Comparison of ENCODE assay signal across 8 cellular contexts in the genomic region with DNA sequence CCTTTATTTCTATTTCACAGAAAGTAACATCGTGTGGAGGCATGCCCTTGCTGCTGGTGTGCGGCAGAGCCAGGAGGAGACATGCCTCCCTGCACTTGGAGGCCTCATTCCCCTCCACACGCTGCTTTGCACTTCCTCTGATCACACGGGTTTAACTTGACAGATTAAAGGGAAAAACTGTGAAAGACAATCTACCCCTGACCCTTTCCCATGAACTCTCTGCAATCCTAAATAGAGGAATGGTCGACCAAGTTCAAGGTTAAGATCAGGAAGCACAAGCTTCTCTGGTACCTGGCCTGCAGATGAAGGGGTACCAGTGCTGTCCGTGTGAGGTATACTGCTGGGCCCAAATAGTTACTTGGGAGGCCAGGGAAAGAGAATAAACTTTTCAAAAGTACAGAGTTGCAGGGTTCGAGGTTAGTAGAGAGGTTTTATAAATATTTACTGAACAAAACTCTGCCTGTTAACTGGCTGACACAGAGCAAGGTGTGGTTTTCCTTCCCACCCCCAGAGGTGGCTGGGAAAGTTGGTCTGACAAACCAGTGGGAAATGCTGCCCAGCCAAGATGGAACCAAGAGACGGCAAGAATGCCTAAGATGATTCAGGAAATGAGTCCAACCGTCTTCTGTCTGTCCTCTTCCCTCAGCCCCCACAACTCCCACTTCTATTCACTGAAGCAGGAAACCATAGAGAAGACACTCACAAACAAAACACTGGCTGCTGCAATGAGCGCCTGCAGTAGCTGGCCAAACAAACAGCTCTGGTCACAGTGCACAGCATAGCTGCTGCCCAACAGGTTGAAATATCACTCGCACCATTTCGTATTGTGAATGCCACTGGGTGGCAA.
DNase-seq lines count a peak whose midpoint lies in the region; ATAC-seq and TF ChIP-seq lines count a peak whose summit lies in the region.

No MANE protein-coding gene starts in this region.

- no peaks in the 10 kb centered on the region for H3K27me3 ChIP-seq in WERI-Rb-1 (ENCODE audit: insufficient read depth, low read depth, severe bottlenecking)

- peak; percentile 34 for DNase-seq in Jurkat, Clone E6-1 (ENCODE audit: low read depth, low spot score)
- DNase-seq in endothelial cell (ENCODE audit: low spot score): peak; percentile 24
- DNase-seq in stimulated activated effector memory CD8-positive, alpha-beta T cell treated with anti-CD3 and anti-CD28 coated beads, Interleukin-12 subunit alpha, Interleukin-12 subunit beta, amount 100 ng/mL, for 72 hours (ENCODE audit: low spot score in 2 of 2): no peak
- DNase-seq in NCI-H2196 (lab: John Stamatoyannopoulos, UW; ENCODE audit: unreplicated experiment): no peak
- no peak for DNase-seq in NCI-H2029 treated with DMSO at 0.1 percent for 48 hours (lab: John Stamatoyannopoulos, UW)
- no peak for DNase-seq in WERI-Rb-1
- no peak for DNase-seq in lower leg skin (ENCODE audit: low spot score in 2 of 2)

- TF ChIP-seq POLR2A in lower leg skin (IDR thresholded peaks at IDR 0.05): no peak

- intact Hi-C loops in lower leg skin (cut with DNase I; ENCODE audit: low total_unique reads): no loop called here

- peaks cover 1% of the 10 kb centered on the region for H3K36me3 Mint-ChIP-seq in endothelial cell (ENCODE audit: low read depth, unreplicated experiment)
- H3K36me3 Mint-ChIP-seq in stimulated activated effector memory CD8-positive, alpha-beta T cell treated with anti-CD3 and anti-CD28 coated beads, Interleukin-12 subunit alpha, Interleukin-12 subunit beta, amount 100 ng/mL, for 72 hours: no peaks in the 10 kb centered on the region

- WGBS in lower leg skin, 2 donors: 37 to 38% methylated on average over 12 of the region's 12 CpGs

- ATAC-seq in GM19351 (IDR thresholded peaks at IDR 0.05; ENCODE audit: unreplicated experiment): peak; percentile 62
- peak; percentile 28 for ATAC-seq in stimulated activated effector memory CD8-positive, alpha-beta T cell treated with anti-CD3 and anti-CD28 coated beads, Interleukin-12 subunit alpha, Interleukin-12 subunit beta, amount 100 ng/mL, for 72 hours

- no peak overlapping the region for H3K4me3 ChIP-seq in Jurkat, Clone E6-1 (ENCODE audit: low read length)
- H3K4me3 ChIP-seq in WERI-Rb-1 (ENCODE audit: low read depth, low read length): no peak overlapping the region
- no peak overlapping the region for H3K4me3 ChIP-seq in lower leg skin (ENCODE audit: low read depth, poor library complexity, severe bottlenecking)

- no peaks in the 10 kb centered on the region for H3K36me3 ChIP-seq in WERI-Rb-1

- no peak overlapping the region for H3K27ac ChIP-seq in WERI-Rb-1

- H3K27me3 Mint-ChIP-seq in endothelial cell (ENCODE audit: unreplicated experiment): peaks cover 4% of the 10 kb centered on the region

- no peaks in the 10 kb centered on the region for H3K9me3 ChIP-seq in WERI-Rb-1 (ENCODE audit: severe bottlenecking)

- peaks cover 57% of the 10 kb centered on the region for H3K4me1 Mint-ChIP-seq in endothelial cell (ENCODE audit: unreplicated experiment)
- no peaks in the 10 kb centered on the region for H3K4me1 Mint-ChIP-seq in stimulated activated effector memory CD8-positive, alpha-beta T cell treated with anti-CD3 and anti-CD28 coated beads, Interleukin-12 subunit alpha, Interleukin-12 subunit beta, amount 100 ng/mL, for 72 hours

- no peaks in the 10 kb centered on the region for H3K9me3 Mint-ChIP-seq in endothelial cell (ENCODE audit: unreplicated experiment)
- no peaks in the 10 kb centered on the region for H3K9me3 Mint-ChIP-seq in stimulated activated effector memory CD8-positive, alpha-beta T cell treated with anti-CD3 and anti-CD28 coated beads, Interleukin-12 subunit alpha, Interleukin-12 subunit beta, amount 100 ng/mL, for 72 hours

- H3K4me3 Mint-ChIP-seq in endothelial cell (ENCODE audit: unreplicated experiment): peak overlapping the region; percentile 66
- no peak overlapping the region for H3K4me3 Mint-ChIP-seq in stimulated activated effector memory CD8-positive, alpha-beta T cell treated with anti-CD3 and anti-CD28 coated beads, Interleukin-12 subunit alpha, Interleukin-12 subunit beta, amount 100 ng/mL, for 72 hours

- TF ChIP-seq CTCF in endothelial cell (IDR thresholded peaks at IDR 0.05; ENCODE audit: unreplicated experiment) (no peak), WERI-Rb-1 (IDR thresholded peaks at IDR 0.05; ENCODE audit: low read depth, low read length) (no peak), lower leg skin (IDR thresholded peaks at IDR 0.05) (no peak)

- H3K27ac Mint-ChIP-seq in endothelial cell (ENCODE audit: unreplicated experiment): peak overlapping the region; percentile 79
- no peak overlapping the region for H3K27ac Mint-ChIP-seq in stimulated activated effector memory CD8-positive, alpha-beta T cell treated with anti-CD3 and anti-CD28 coated beads, Interleukin-12 subunit alpha, Interleukin-12 subunit beta, amount 100 ng/mL, for 72 hours

Comparison
In these comparisons a context has a peak if more than half of its experiments do, and no peak if none do; other contexts are left out.
1. DNase-seq: peak in Jurkat, Clone E6-1 (single experiment) and endothelial cell (single experiment); none in stimulated activated effector memory CD8-positive, alpha-beta T cell treated with anti-CD3 and anti-CD28 coated beads, Interleukin-12 subunit alpha, Interleukin-12 subunit beta, amount 100 ng/mL, for 72 hours (0 of 2), NCI-H2196 (single experiment), NCI-H2029 treated with DMSO at 0.1 percent for 48 hours (single experiment), WERI-Rb-1 (single experiment) and lower leg skin (0 of 2).